Comparison of ENCODE assay signal across 9 cellular contexts in genomic region chr6:39309942-39310531, GRCh38. TPM values are rescaled to one million over a fixed set of nuclear protein-coding genes. Genes with fewer than 3 reads are reported as not detected.
DNase-seq lines count a peak whose midpoint lies in the region; ATAC-seq, FAIRE-seq and TF ChIP-seq lines count a peak whose summit lies in the region.
"Had no signal": no experiment of that assay in that cellular context is flagged by ENCODE, and none has a peak within 500 bp of the region (broad histone marks: within the 10 kb centered on the region; RNA-seq: fewer than 3 reads in every experiment).

No MANE protein-coding gene starts in this region.

- no peak overlapping the region for H3K27ac ChIP-seq in OCI-LY1 (ENCODE audit: low read depth, low read length, poor library complexity, severe bottlenecking)
- H3K27ac ChIP-seq in neural progenitor cell = no peak overlapping the region
- H3K27ac ChIP-seq in thyroid gland = no peak overlapping the region

- H3F3A ChIP-seq in OCI-LY1 (ENCODE audit: insufficient read depth, low read length) (no peaks in the 10 kb centered on the region), neural progenitor cell (ENCODE audit: low read depth) (no peaks in the 10 kb centered on the region)

- ATAC-seq in HG03159 (IDR thresholded peaks at IDR 0.05; ENCODE audit: unreplicated experiment) = peak; percentile 50
- ATAC-seq in activated T-cell treated with anti-CD3 and anti-CD28 coated beads, Interleukin-2, amount 50 U/mL, for 72 hours (replicated peaks in 1 of 2) = peak; percentile 63 to 67
- ATAC-seq in GM18519 (IDR thresholded peaks at IDR 0.05; ENCODE audit: low FRiP score, unreplicated experiment) = no peak

- intact Hi-C loops in thyroid gland (cut with DNase I) = loop anchor here (5.0 kb wide), 1 partner anchor 438 kb away; no protein-coding TSS in a partner anchor

- H3K9me3 Mint-ChIP-seq in activated T-cell treated with anti-CD3 and anti-CD28 coated beads, Interleukin-2, amount 50 U/mL, for 72 hours = no peaks in the 10 kb centered on the region
- no peaks in the 10 kb centered on the region for H3K9me3 Mint-ChIP-seq in neural progenitor cell

- H3K27me3 Mint-ChIP-seq in activated T-cell treated with anti-CD3 and anti-CD28 coated beads, Interleukin-2, amount 50 U/mL, for 72 hours (ENCODE audit: low read depth) = peaks cover 26% of the 10 kb centered on the region
- H3K27me3 Mint-ChIP-seq in neural progenitor cell (ENCODE audit: insufficient read depth, low read depth) = peaks cover 41% of the 10 kb centered on the region

- H4K20me1 ChIP-seq in OCI-LY1 (ENCODE audit: insufficient read depth, low read length) (no peaks in the 10 kb centered on the region), neural progenitor cell (ENCODE audit: low read depth) (peaks cover 5% of the 10 kb centered on the region)

- TF ChIP-seq CTCF in D721Med (IDR thresholded peaks at IDR 0.05; ENCODE audit: insufficient read depth, missing control alignments) (peak; percentile 88), OCI-LY1 (IDR thresholded peaks at IDR 0.05; ENCODE audit: low read length) (peak; percentile 87), fibroblast of pulmonary artery (IDR thresholded peaks at IDR 0.05; ENCODE audit: low read length, missing control alignments) (peak; percentile 93), neural progenitor cell (IDR thresholded peaks at IDR 0.05) (peak; percentile 90), thyroid gland (IDR thresholded peaks at IDR 0.05) (peak; percentile 67 to 92 (median 83))

- FAIRE-seq in D721Med (lab: Jason Lieb, UNC) = no peak

- DNase-seq in D721Med (ENCODE audit: insufficient read length, low spot score) (peak; percentile 82), fibroblast of pulmonary artery (ENCODE audit: low read depth) (peak; percentile 75), neural progenitor cell (ENCODE audit: low spot score) (peak; percentile 85), thyroid gland (peak; percentile 73 to 79)
- DNase-seq in activated T-cell treated with anti-CD3 and anti-CD28 coated beads, Interleukin-2, amount 50 U/mL, for 72 hours = peak; percentile 65 to 67

- H3K36me3 ChIP-seq in OCI-LY1 (ENCODE audit: insufficient read depth, low read length) (no peaks in the 10 kb centered on the region), neural progenitor cell (no peaks in the 10 kb centered on the region), thyroid gland (no peaks in the 10 kb centered on the region)

- no peaks in the 10 kb centered on the region for H3K4me1 ChIP-seq in OCI-LY1 (ENCODE audit: insufficient read depth, low read length, severe bottlenecking)
- H3K4me1 ChIP-seq in neural progenitor cell = peaks cover 3% of the 10 kb centered on the region
- H3K4me1 ChIP-seq in thyroid gland = peaks cover 11 to 15% of the 10 kb centered on the region in 2 donors

- 39 to 46% methylated on average over 6 to 7 of the region's 7 CpGs for WGBS in thyroid gland, 2 donors

- no peak overlapping the region for H3K9ac ChIP-seq in OCI-LY1 (ENCODE audit: low read length)
- no peak overlapping the region for H3K9ac ChIP-seq in neural progenitor cell

- H3K9me2 ChIP-seq in OCI-LY1 (ENCODE audit: low read depth, low read length) = no peaks in the 10 kb centered on the region

- H3K4me3 ChIP-seq in OCI-LY1 (ENCODE audit: low read depth, low read length, poor library complexity, severe bottlenecking) (no peak overlapping the region), fibroblast of pulmonary artery (replicated peaks; ENCODE audit: low read depth, low read length) (no peak overlapping the region), neural progenitor cell (no peak overlapping the region), thyroid gland (replicated peaks in 1 of 3) (no peak overlapping the region)

- no peaks in the 10 kb centered on the region for H3K9me3 ChIP-seq in OCI-LY1 (ENCODE audit: low read length)
- H3K9me3 ChIP-seq in neural progenitor cell (ENCODE audit: low read depth) = no peaks in the 10 kb centered on the region
- H3K9me3 ChIP-seq in thyroid gland = no peaks in the 10 kb centered on the region

- no peaks in the 10 kb centered on the region for H3K36me3 Mint-ChIP-seq in activated T-cell treated with anti-CD3 and anti-CD28 coated beads, Interleukin-2, amount 50 U/mL, for 72 hours (ENCODE audit: insufficient read depth in 2 of 2)
- no peaks in the 10 kb centered on the region for H3K36me3 Mint-ChIP-seq in neural progenitor cell
- H3K36me3 Mint-ChIP-seq: activated naive CD8-positive, alpha-beta T cell had no signal

- H3K4me2 ChIP-seq in OCI-LY1 (ENCODE audit: low read length) (no peak overlapping the region), neural progenitor cell (no peak overlapping the region)

- H2AFZ ChIP-seq in OCI-LY1 (ENCODE audit: low read length) (no peak overlapping the region), neural progenitor cell (replicated peaks) (peak overlapping the region; percentile 61)

- no peak overlapping the region for H3K4me3 Mint-ChIP-seq in activated T-cell treated with anti-CD3 and anti-CD28 coated beads, Interleukin-2, amount 50 U/mL, for 72 hours
- H3K4me3 Mint-ChIP-seq in neural progenitor cell = no peak overlapping the region
- H3K4me3 Mint-ChIP-seq: activated naive CD8-positive, alpha-beta T cell had no signal

- H3K79me2 ChIP-seq in OCI-LY1 (ENCODE audit: insufficient read depth, low read length) (no peaks in the 10 kb centered on the region), neural progenitor cell (ENCODE audit: low read depth) (no peaks in the 10 kb centered on the region)

- H3K27me3 ChIP-seq in OCI-LY1 (ENCODE audit: insufficient read depth, low read length) = no peaks in the 10 kb centered on the region
- H3K27me3 ChIP-seq in neural progenitor cell = peaks cover 47% of the 10 kb centered on the region
- H3K27me3 ChIP-seq in thyroid gland = peaks cover 6% of the 10 kb centered on the region

- no peaks in the 10 kb centered on the region for H3K4me1 Mint-ChIP-seq in activated T-cell treated with anti-CD3 and anti-CD28 coated beads, Interleukin-2, amount 50 U/mL, for 72 hours (ENCODE audit: low read depth)
- H3K4me1 Mint-ChIP-seq in neural progenitor cell = no peaks in the 10 kb centered on the region

- H3K27ac Mint-ChIP-seq in activated T-cell treated with anti-CD3 and anti-CD28 coated beads, Interleukin-2, amount 50 U/mL, for 72 hours = no peak overlapping the region
- H3K27ac Mint-ChIP-seq in neural progenitor cell = no peak overlapping the region
- H3K27ac Mint-ChIP-seq: activated naive CD8-positive, alpha-beta T cell had no signal

- TF ChIP-seq POLR2A in thyroid gland (IDR thresholded peaks at IDR 0.05) = no peak

RNA-seq across cellular contexts. Expression of gene KCNK17, which starts 4.2 kb away (rescaled TPM):
- total RNA-seq in activated T-cell treated with anti-CD3 and anti-CD28 coated beads, Interleukin-2, amount 50 U/mL, for 72 hours = not detected
- 0.87 TPM in 1 of 2 replicates, not detected in the other for total RNA-seq in neural progenitor cell (ENCODE audit: low replicate concordance)
- 10 to 100 TPM in 1 of 4 donors, 1 to 10 TPM in 3; 1.1 to 11.5 (median 4.5) TPM for total RNA-seq in thyroid gland

RNA-seq across cellular contexts. Expression of gene KCNK16, which starts 12.5 kb away (rescaled TPM):
- not detected for total RNA-seq in activated T-cell treated with anti-CD3 and anti-CD28 coated beads, Interleukin-2, amount 50 U/mL, for 72 hours
- total RNA-seq in neural progenitor cell (ENCODE audit: low replicate concordance) (not detected in 2 replicates), thyroid gland (under 1 TPM in 1 of 4 donors, not detected in 3; 0.88 TPM)
